Comparison of ENCODE assay signal across 8 cellular contexts in genomic region chrX:1246816-1247215, GRCh38. TPM values are rescaled to one million over a fixed set of nuclear protein-coding genes. Genes with fewer than 3 reads are reported as not detected.
A peak's percentile ranks its signal among the peaks of the same experiment; 100 is the strongest.
DNase-seq lines count a peak whose midpoint lies in the region; ATAC-seq, FAIRE-seq and TF ChIP-seq lines count a peak whose summit lies in the region.

No MANE protein-coding gene starts in this region.

- no peak for TF ChIP-seq POLR2A in endothelial cell of umbilical vein (IDR thresholded peaks at IDR 0.05; ENCODE audit: low read depth, low read length)

- H3K36me3 ChIP-seq in NT2/D1 (ENCODE audit: insufficient read depth, insufficient read length, low read length), result no peaks in the 10 kb centered on the region
- no peaks in the 10 kb centered on the region for H3K36me3 ChIP-seq in endothelial cell of umbilical vein (ENCODE audit: control insufficient read depth in 2 of 2, extremely low read depth in 1 of 2, insufficient read depth in 2 of 2, low read length in 2 of 2)

- H3K79me2 ChIP-seq in endothelial cell of umbilical vein (ENCODE audit: control insufficient read depth, insufficient read depth, low read length), result no peaks in the 10 kb centered on the region

- H3K9me3 Mint-ChIP-seq in natural killer cell treated with Interleukin-12 subunit alpha and Interleukin-12 subunit beta and Interleukin-15 and Interleukin-18, amount 100 ng/mL, for 72 hours, result no peaks in the 10 kb centered on the region

- no peaks in the 10 kb centered on the region for H3K9me1 ChIP-seq in endothelial cell of umbilical vein (replicated peaks; ENCODE audit: control insufficient read depth, extremely low read depth, insufficient read depth, low read length)

- peaks cover 0 to 4% of the 10 kb centered on the region in 2 donors for H3K27me3 Mint-ChIP-seq in natural killer cell treated with Interleukin-12 subunit alpha and Interleukin-12 subunit beta and Interleukin-15 and Interleukin-18, amount 100 ng/mL, for 72 hours

- CTCF ChIA-PET in endothelial cell of umbilical vein (lab: Charles Lee), result no interaction called here

- dilution Hi-C loops in endothelial cell of umbilical vein (cut with MboI; ENCODE audit: extremely low pct_ligation_motif_present, low sequenced_read_pairs), result no loop called here

- H3K27ac Mint-ChIP-seq in natural killer cell treated with Interleukin-12 subunit alpha and Interleukin-12 subunit beta and Interleukin-15 and Interleukin-18, amount 100 ng/mL, for 72 hours, result peak overlapping the region; percentile 57 to 84

- H3K4me2 ChIP-seq in endothelial cell of umbilical vein (ENCODE audit: insufficient read depth, low read length), result no peak overlapping the region

- BruUV-seq in endothelial cell of umbilical vein (replicated peaks; lab: Mats Ljungman, UMichigan), result no TSS peak

- H3K36me3 Mint-ChIP-seq in natural killer cell treated with Interleukin-12 subunit alpha and Interleukin-12 subunit beta and Interleukin-15 and Interleukin-18, amount 100 ng/mL, for 72 hours, result no peaks in the 10 kb centered on the region

- intact Hi-C loops in endothelial cell of umbilical vein (cut with micrococcal nuclease), result loop anchor here (1.0 to 10.0 kb wide), 4 partner anchors 42 to 208 kb away; partner anchors contain the start of genes ASMTL and SLC25A6

- H4K20me1 ChIP-seq in endothelial cell of umbilical vein (replicated peaks; ENCODE audit: control insufficient read depth, extremely low read depth, insufficient read depth, low read length), result no peaks in the 10 kb centered on the region

- H3K4me3 Mint-ChIP-seq in natural killer cell treated with Interleukin-12 subunit alpha and Interleukin-12 subunit beta and Interleukin-15 and Interleukin-18, amount 100 ng/mL, for 72 hours, result peak overlapping the region; percentile 36

- H3K4me1 ChIP-seq in NT2/D1 (ENCODE audit: insufficient read depth, insufficient read length) (peaks cover 6% of the 10 kb centered on the region), endothelial cell of umbilical vein (ENCODE audit: control insufficient read depth, extremely low read depth, insufficient read depth, low read length) (no peaks in the 10 kb centered on the region)

- no peak overlapping the region for H3K27ac ChIP-seq in endothelial cell of umbilical vein (ENCODE audit: insufficient read depth, low read depth, low read length)

- H3K9ac ChIP-seq in NT2/D1 (ENCODE audit: insufficient read length, low read depth), result peak overlapping the region; percentile 24
- H3K9ac ChIP-seq in endothelial cell of umbilical vein (replicated peaks; ENCODE audit: extremely low read depth, insufficient read depth, low read length), result no peak overlapping the region

- H3K9me3 ChIP-seq in NT2/D1 (ENCODE audit: insufficient read depth, low read length) (no peaks in the 10 kb centered on the region), endothelial cell of umbilical vein (replicated peaks; ENCODE audit: control insufficient read depth, insufficient read depth, low read length) (no peaks in the 10 kb centered on the region)

- H3K4me3 ChIP-seq in NT2/D1 (ENCODE audit: insufficient read length, low read depth), result no peak overlapping the region
- H3K4me3 ChIP-seq in endothelial cell of umbilical vein (replicated peaks in 1 of 3; ENCODE audit: insufficient read depth in 1 of 3, low read depth in 1 of 3, low read length in 3 of 3), result no peak overlapping the region

- ATAC-seq in natural killer cell treated with Interleukin-12 subunit alpha and Interleukin-12 subunit beta and Interleukin-15 and Interleukin-18, amount 100 ng/mL, for 72 hours, result peak; percentile 60 to 71
- ATAC-seq in stimulated activated naive CD8-positive, alpha-beta T cell treated with anti-CD3 and anti-CD28 coated beads, Interleukin-15, Interleukin-2, amounts not matched to agents 100 U/mL and 50 U/mL, for 24 hours, result peak; percentile 30
- ATAC-seq in HG03565 (IDR thresholded peaks at IDR 0.05; ENCODE audit: unreplicated experiment), result no peak

- POLR2A ChIA-PET in endothelial cell of umbilical vein (lab: Charles Lee), result no interaction called here

- DNase-seq in D721Med (ENCODE audit: insufficient read length, low spot score) (no peak), HCEC 1CT (peak; percentile 7), NT2/D1 (ENCODE audit: low read depth, low spot score) (peak; percentile 68), endothelial cell of umbilical vein (ENCODE audit: low read depth, low spot score) (peak; percentile 63)
- DNase-seq in activated CD8-positive, alpha-beta memory T cell treated with anti-CD3 and anti-CD28 coated beads, Interleukin-2, amount 50 U/mL, for 1 hour (ENCODE audit: extremely low read depth), result peak; percentile 32
- DNase-seq in natural killer cell treated with Interleukin-12 subunit alpha and Interleukin-12 subunit beta and Interleukin-15 and Interleukin-18, amount 100 ng/mL, for 72 hours (ENCODE audit: low spot score), result peak; percentile 71
- peak; percentile 92 for DNase-seq in stimulated activated naive CD8-positive, alpha-beta T cell treated with anti-CD3 and anti-CD28 coated beads, Interleukin-15, Interleukin-2, amounts not matched to agents 100 U/mL and 50 U/mL, for 24 hours

- peaks cover 18 to 21% of the 10 kb centered on the region in 2 donors for H3K4me1 Mint-ChIP-seq in natural killer cell treated with Interleukin-12 subunit alpha and Interleukin-12 subunit beta and Interleukin-15 and Interleukin-18, amount 100 ng/mL, for 72 hours (ENCODE audit: low read depth in 2 of 2)

- H3K27me3 ChIP-seq in NT2/D1 (ENCODE audit: insufficient read depth, insufficient read length) (no peaks in the 10 kb centered on the region), endothelial cell of umbilical vein (ENCODE audit: control insufficient read depth in 2 of 2, insufficient read depth in 2 of 2, low read length in 2 of 2) (peaks cover 2% of the 10 kb centered on the region in 2 experiments)

- no peak overlapping the region for H2AFZ ChIP-seq in endothelial cell of umbilical vein (ENCODE audit: low read depth, low read length)

- TF ChIP-seq CTCF in D721Med (IDR thresholded peaks at IDR 0.05; ENCODE audit: insufficient read depth, missing control alignments), result peak; percentile 93
- peak; percentile 72 to 74 for TF ChIP-seq CTCF in endothelial cell of umbilical vein (IDR thresholded peaks at IDR 0.05; ENCODE audit: extremely low read depth in 1 of 2, insufficient read depth in 1 of 2, low read depth in 1 of 2, low read length in 2 of 2)

- no peak for FAIRE-seq in D721Med (lab: Jason Lieb, UNC)
- peak; percentile 77 for FAIRE-seq in endothelial cell of umbilical vein (lab: Jason Lieb, UNC)

TF ChIP-seq in endothelial cell of umbilical vein, 7 proteins besides CTCF, POLR2A, EP300 and RAD21:
- TF ChIP-seq MYC (IDR thresholded peaks at IDR 0.05; ENCODE audit: low read depth, low read length) (no peak), JUN (IDR thresholded peaks at IDR 0.05; ENCODE audit: borderline replicate concordance, insufficient read depth, insufficient read length, low read depth) (no peak), POLR2AphosphoS5 (IDR thresholded peaks at IDR 0.05; ENCODE audit: insufficient read depth, low read depth, low read length) (no peak), GATA2 (IDR thresholded peaks at IDR 0.05; ENCODE audit: insufficient read depth, insufficient read length, low read depth, low read length) (no peak), FOS (IDR thresholded peaks at IDR 0.05; ENCODE audit: borderline replicate concordance, insufficient read depth, low read length) (no peak), EZH2 (IDR thresholded peaks at IDR 0.05; ENCODE audit: borderline replicate concordance, low read depth, low read length, severe bottlenecking) (no peak)
- TF ChIP-seq, protein P1, sequence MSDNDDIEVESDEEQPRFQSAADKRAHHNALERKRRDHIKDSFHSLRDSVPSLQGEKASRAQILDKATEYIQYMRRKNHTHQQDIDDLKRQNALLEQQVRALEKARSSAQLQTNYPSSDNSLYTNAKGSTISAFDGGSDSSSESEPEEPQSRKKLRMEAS (IDR thresholded peaks at IDR 0.05; ENCODE audit: insufficient read depth, insufficient read length), result no peak

RNA-seq across cellular contexts. Expression of gene CSF2RA, which starts 21.8 kb away (rescaled TPM):
- total RNA-seq in endothelial cell of umbilical vein, result not detected in 2 replicates
- not detected in 2 replicates for polyA plus RNA-seq in endothelial cell of umbilical vein
- polyA plus RNA-seq in endothelial cell of umbilical vein (2011; cell fraction: cytosol; rRNA removed), result not detected in 2 replicates
- not detected in 2 replicates for polyA plus RNA-seq in endothelial cell of umbilical vein (2011; cell fraction: nucleus; rRNA removed)
- polyA plus RNA-seq in endothelial cell of umbilical vein (2012), result not detected in 2 replicates
- not detected in 2 replicates for polyA minus RNA-seq in endothelial cell of umbilical vein
- 22.2 TPM for polyA minus RNA-seq in endothelial cell of umbilical vein (2011; cell fraction: cytosol; rRNA and poly(A)+ RNA removed)
- not detected in 2 replicates for polyA minus RNA-seq in endothelial cell of umbilical vein (2011; cell fraction: nucleus; rRNA and poly(A)+ RNA removed)
- total RNA-seq in natural killer cell treated with Interleukin-12 subunit alpha and Interleukin-12 subunit beta and Interleukin-15 and Interleukin-18, amount 100 ng/mL, for 72 hours, result 1 to 10 TPM in 1 of 2 donors, not detected in 1; 2.0 TPM

RNA-seq across cellular contexts. Expression of gene CRLF2, which starts 34.4 kb away (rescaled TPM):
- total RNA-seq in endothelial cell of umbilical vein, result not detected in 2 replicates
- not detected in 2 replicates for polyA plus RNA-seq in endothelial cell of umbilical vein
- polyA plus RNA-seq in endothelial cell of umbilical vein (2011; cell fraction: cytosol; rRNA removed), result not detected in 2 replicates
- polyA plus RNA-seq in endothelial cell of umbilical vein (2011; cell fraction: nucleus; rRNA removed), result not detected in 2 replicates
- not detected in 2 replicates for polyA plus RNA-seq in endothelial cell of umbilical vein (2012)
- polyA minus RNA-seq in endothelial cell of umbilical vein, result not detected in 2 replicates
- 0.82 TPM for polyA minus RNA-seq in endothelial cell of umbilical vein (2011; cell fraction: cytosol; rRNA and poly(A)+ RNA removed)
- not detected in 2 replicates for polyA minus RNA-seq in endothelial cell of umbilical vein (2011; cell fraction: nucleus; rRNA and poly(A)+ RNA removed)
- 1 to 10 TPM in 1 of 2 donors, not detected in 1; 2.3 TPM for total RNA-seq in natural killer cell treated with Interleukin-12 subunit alpha and Interleukin-12 subunit beta and Interleukin-15 and Interleukin-18, amount 100 ng/mL, for 72 hours
